ENCODE assay signal across 8 cellular contexts in genomic region chr16:87297918-87298631, GRCh38. TPM values are rescaled to one million over a fixed set of nuclear protein-coding genes. Genes with fewer than 3 reads are reported as not detected.
DNase-seq lines count a peak whose midpoint lies in the region; ATAC-seq, FAIRE-seq and TF ChIP-seq lines count a peak whose summit lies in the region.

No MANE protein-coding gene starts in this region.

- FAIRE-seq in bronchial epithelial cell (lab: Jason Lieb, UNC): no peak

- intact Hi-C loops in vagina (cut with DNase I): no loop called here

- no peak for ATAC-seq in GM21529 (IDR thresholded peaks at IDR 0.05; ENCODE audit: unreplicated experiment)

- no peak for TF ChIP-seq POLR2A in vagina (IDR thresholded peaks at IDR 0.05)

- no peaks in the 10 kb centered on the region for H3K4me1 ChIP-seq in vagina

- H3K27me3 ChIP-seq in bronchial epithelial cell (ENCODE audit: control insufficient read depth, insufficient read depth, low read length) (no peaks in the 10 kb centered on the region), vagina (no peaks in the 10 kb centered on the region)

- H3K27ac ChIP-seq in vagina: no peak overlapping the region

- DNase-seq in NCI-H2196 (lab: John Stamatoyannopoulos, UW; ENCODE audit: unreplicated experiment) (peak; percentile 9), NCI-H2196 treated with DMSO at 0.1 percent for 48 hours (lab: John Stamatoyannopoulos, UW; ENCODE audit: unreplicated experiment) (no peak), SK-N-DZ (ENCODE audit: low spot score) (peak; percentile 61), bronchial epithelial cell (ENCODE audit: low read depth) (no peak), medulla oblongata (ENCODE audit: extremely low spot score) (peak; percentile 32), vagina (ENCODE audit: extremely low spot score in 2 of 2) (no peak), NK-92 (lab: John Stamatoyannopoulos, UW; ENCODE audit: unreplicated experiment) (no peak)

- H3K4me3 ChIP-seq in bronchial epithelial cell (ENCODE audit: low read depth, low read length): no peak overlapping the region
- H3K4me3 ChIP-seq in vagina: no peak overlapping the region

- no peaks in the 10 kb centered on the region for H3K9me3 ChIP-seq in vagina

- TF ChIP-seq CTCF in bronchial epithelial cell (IDR thresholded peaks at IDR 0.05; ENCODE audit: insufficient read depth, low read length, severe bottlenecking): peak; percentile 70
- peak; percentile 19 to 35 (median 22) for TF ChIP-seq CTCF in vagina (IDR thresholded peaks at IDR 0.05)

- H3K36me3 ChIP-seq in bronchial epithelial cell (ENCODE audit: control insufficient read depth, insufficient read depth, low read length): no peaks in the 10 kb centered on the region
- H3K36me3 ChIP-seq in vagina: no peaks in the 10 kb centered on the region

RNA-seq across cellular contexts. Expression of gene C16orf95, which starts 19.1 kb away (rescaled TPM):
- 9.4 and 10.1 TPM in 2 replicates for polyA plus RNA-seq in SK-N-DZ (2014; cell fraction: cytosol; rRNA removed)
- 1.7 and 4.8 TPM in 2 replicates for polyA plus RNA-seq in SK-N-DZ (2014; cell fraction: nucleus; rRNA removed)
- 0.79 and 1.8 TPM in 2 replicates for total RNA-seq in bronchial epithelial cell
- 1.5 TPM for total RNA-seq in vagina

Comparison
In these comparisons a context has a peak if more than half of its experiments do, and no peak if none do; other contexts are left out.
1. DNase-seq: peak in NCI-H2196 (single experiment), SK-N-DZ (single experiment) and medulla oblongata (single experiment); none in NCI-H2196 treated with DMSO at 0.1 percent for 48 hours (single experiment), bronchial epithelial cell (single experiment), vagina (0 of 2) and NK-92 (single experiment).